Comparison of ENCODE assay signal across 9 cellular contexts in genomic region chr6:85464722-85465150, GRCh38. TPM values are rescaled to one million over a fixed set of nuclear protein-coding genes. Genes with fewer than 3 reads are reported as not detected.
A peak's percentile ranks its signal among the peaks of the same experiment; 100 is the strongest.
DNase-seq lines count a peak whose midpoint lies in the region; ATAC-seq lines count a peak whose summit lies in the region.
"Had no signal": no experiment of that assay in that cellular context is flagged by ENCODE, and none has a peak within 500 bp of the region (broad histone marks: within the 10 kb centered on the region; RNA-seq: fewer than 3 reads in every experiment).

No MANE protein-coding gene starts in this region.

- H3K27ac ChIP-seq in SK-N-MC = peak overlapping the region; percentile 79

- H3K9ac ChIP-seq in SK-N-MC (ENCODE audit: insufficient read length) = no peak overlapping the region

- no peak overlapping the region; the same call in 1 of the 2 replicates for H3K4me3 ChIP-seq in SK-N-MC
- H3K4me3 ChIP-seq: heart right ventricle had no signal

- H3K36me3 ChIP-seq in SK-N-MC (ENCODE audit: insufficient read depth, low read length) = no peaks in the 10 kb centered on the region

- no peaks in the 10 kb centered on the region for H3K9me3 ChIP-seq in SK-N-MC (ENCODE audit: low read depth, low read length)
- H3K9me3 ChIP-seq: heart right ventricle had no signal

- peak; percentile 96 for DNase-seq in HCEC 1CT
- DNase-seq in SK-N-MC (ENCODE audit: low read depth, low spot score) = no peak
- peak; percentile 93 for DNase-seq in dermis blood vessel endothelial cell
- peak; percentile 10 to 26 for DNase-seq in stimulated activated CD8-positive, alpha-beta memory T cell treated with anti-CD3 and anti-CD28 coated beads, Interleukin-7, amount 100 ng/mL, for 4 hours (ENCODE audit: low read depth in 2 of 2)
- no peak for DNase-seq in NCI-H510A (lab: John Stamatoyannopoulos, UW)
- no peak for DNase-seq in NCI-H524 (lab: John Stamatoyannopoulos, UW)
- DNase-seq in SK-N-DZ (ENCODE audit: low spot score) = no peak
- DNase-seq: heart right ventricle had no signal

- ATAC-seq in HG02571 (IDR thresholded peaks at IDR 0.05; ENCODE audit: unreplicated experiment) = no peak

RNA-seq across cellular contexts. Expression of gene NT5E, which starts 14.9 kb away (rescaled TPM):
- 96.7 and 157 TPM in 2 replicates for total RNA-seq in dermis blood vessel endothelial cell
- 1.1 and 3.6 TPM in 2 replicates for polyA plus RNA-seq in SK-N-DZ (2014; cell fraction: cytosol; rRNA removed)
- polyA plus RNA-seq in SK-N-DZ (2014; cell fraction: nucleus; rRNA removed) = 2.9 and 5.1 TPM in 2 replicates

Comparison
In these comparisons a context has a peak if more than half of its experiments do, and no peak if none do; other contexts are left out.
1. DNase-seq: peak in HCEC 1CT (single experiment), dermis blood vessel endothelial cell (single experiment) and stimulated activated CD8-positive, alpha-beta memory T cell treated with anti-CD3 and anti-CD28 coated beads, Interleukin-7, amount 100 ng/mL, for 4 hours (2 of 2); none in SK-N-MC (single experiment), NCI-H510A (single experiment), NCI-H524 (0 of 2) and SK-N-DZ (single experiment).